Comparison of ENCODE assay signal across 1 cellular context in genomic region chr19:6828698-6829633, GRCh38.
TF ChIP-seq lines count a peak whose summit lies in the region.

No MANE protein-coding gene starts in this region.

TF ChIP-seq in K562, 482 proteins besides CTCF, POLR2A, EP300 and RAD21 (continued from another document and continues in another):
- TF ChIP-seq ZBTB49 (CRISPR knock-in tag; IDR thresholded peaks at IDR 0.05; ENCODE audit: borderline replicate concordance) = 0 out of 2 replicates have a peak, but pooled peaks have one; percentile 50
- 0 out of 2 replicates have a peak, but pooled peaks have one; percentile 75 for TF ChIP-seq FOXK1 (CRISPR knock-in tag; IDR thresholded peaks at IDR 0.05; ENCODE audit: borderline replicate concordance)
- no peak for TF ChIP-seq ZNF239 (CRISPR knock-in tag; IDR thresholded peaks at IDR 0.05)
- TF ChIP-seq RCOR1 (IDR thresholded peaks at IDR 0.05; ENCODE audit: borderline replicate concordance in 1 of 2, low read depth in 2 of 2, low read length in 2 of 2) = no peak
- no peak for TF ChIP-seq DMBX1 (CRISPR knock-in tag; IDR thresholded peaks at IDR 0.05; ENCODE audit: borderline replicate concordance)
- no peak for TF ChIP-seq SMARCE1 (IDR thresholded peaks at IDR 0.05)
- TF ChIP-seq ARID2 (IDR thresholded peaks at IDR 0.05) = no peak
- TF ChIP-seq SPI1 (IDR thresholded peaks at IDR 0.05; ENCODE audit: borderline replicate concordance, low read depth, low read length) = no peak
- TF ChIP-seq FOXP4 (CRISPR knock-in tag; IDR thresholded peaks at IDR 0.05; ENCODE audit: borderline replicate concordance) = 0 out of 2 replicates have a peak, but pooled peaks have one; percentile 30
- TF ChIP-seq ZMIZ1 (IDR thresholded peaks at IDR 0.05; ENCODE audit: low read depth in 2 of 2, low read length in 2 of 2) = no peak
- no peak for TF ChIP-seq ZNF124 (CRISPR knock-in tag; IDR thresholded peaks at IDR 0.05)
- TF ChIP-seq TAF15 (IDR thresholded peaks at IDR 0.05; ENCODE audit: low read depth, low read length) = no peak
- 0 out of 4 replicates have a peak, but pooled peaks of 1 of the 2 experiments have one; percentile 11 for TF ChIP-seq FOXA3 (CRISPR knock-in tag; conservative IDR thresholded peaks at IDR 0.05 in 1 of 2, IDR thresholded peaks at IDR 0.05 in 1 of 2)
- no peak for TF ChIP-seq HES1 (IDR thresholded peaks at IDR 0.05; ENCODE audit: low read depth)
- TF ChIP-seq E4F1 (CRISPR knock-in tag; IDR thresholded peaks at IDR 0.05; ENCODE audit: borderline replicate concordance) = no peak
- no peak for TF ChIP-seq BRD4 (IDR thresholded peaks at IDR 0.05)
- TF ChIP-seq SFPQ (IDR thresholded peaks at IDR 0.05; ENCODE audit: low read depth, low read length) = no peak
- no peak for TF ChIP-seq SIN3B (IDR thresholded peaks at IDR 0.05; ENCODE audit: low read depth)
- TF ChIP-seq ATF7 (IDR thresholded peaks at IDR 0.05) = peak; percentile 78
- peak; percentile 63; the same call in 1 of the 2 replicates for TF ChIP-seq CTBP1 (IDR thresholded peaks at IDR 0.05; ENCODE audit: borderline replicate concordance)
- no peak for TF ChIP-seq YBX1 (IDR thresholded peaks at IDR 0.05)
- peak; percentile 46; the same call in 1 of the 2 replicates for TF ChIP-seq TCF7L2 (IDR thresholded peaks at IDR 0.05; ENCODE audit: low read depth, low read length)
- TF ChIP-seq KLF16 (IDR thresholded peaks at IDR 0.05) = no peak
- no peak for TF ChIP-seq ZNF121 (CRISPR knock-in tag; conservative IDR thresholded peaks at IDR 0.05)
- TF ChIP-seq KAT8 (IDR thresholded peaks at IDR 0.05; ENCODE audit: low read depth) = no peak
- no peak for TF ChIP-seq ZNF551 (CRISPR knock-in tag; IDR thresholded peaks at IDR 0.05)
- TF ChIP-seq MCM3 (IDR thresholded peaks at IDR 0.05) = no peak
- no peak for TF ChIP-seq GMEB1 (CRISPR knock-in tag; IDR thresholded peaks at IDR 0.05)
- no peak for TF ChIP-seq HOXB6 (CRISPR knock-in tag; IDR thresholded peaks at IDR 0.05; ENCODE audit: borderline replicate concordance)
- no peak for TF ChIP-seq ZNF518B (CRISPR knock-in tag; IDR thresholded peaks at IDR 0.05)
- no peak for TF ChIP-seq HMG20B (CRISPR knock-in tag; IDR thresholded peaks at IDR 0.05)
- peak; percentile 87 to 89 for TF ChIP-seq NRF1 (conservative IDR thresholded peaks at IDR 0.05 in 1 of 2, IDR thresholded peaks at IDR 0.05 in 1 of 2)
- no peak for TF ChIP-seq SRSF1 (IDR thresholded peaks at IDR 0.05; ENCODE audit: low read depth, low read length)
- TF ChIP-seq KDM5B (IDR thresholded peaks at IDR 0.05; ENCODE audit: insufficient replicate concordance, low read depth, low read length) = no peak
- TF ChIP-seq SMARCB1 (IDR thresholded peaks at IDR 0.05; ENCODE audit: insufficient read length, low read depth) = no peak
- no peak for TF ChIP-seq NELFE (IDR thresholded peaks at IDR 0.05; ENCODE audit: insufficient read depth, insufficient read length)
- no peak for TF ChIP-seq POLR2H (tag; IDR thresholded peaks at IDR 0.05; ENCODE audit: low read depth)
- TF ChIP-seq CHCHD3 (CRISPR knock-in tag; IDR thresholded peaks at IDR 0.05) = no peak
